In the genomic region with DNA sequence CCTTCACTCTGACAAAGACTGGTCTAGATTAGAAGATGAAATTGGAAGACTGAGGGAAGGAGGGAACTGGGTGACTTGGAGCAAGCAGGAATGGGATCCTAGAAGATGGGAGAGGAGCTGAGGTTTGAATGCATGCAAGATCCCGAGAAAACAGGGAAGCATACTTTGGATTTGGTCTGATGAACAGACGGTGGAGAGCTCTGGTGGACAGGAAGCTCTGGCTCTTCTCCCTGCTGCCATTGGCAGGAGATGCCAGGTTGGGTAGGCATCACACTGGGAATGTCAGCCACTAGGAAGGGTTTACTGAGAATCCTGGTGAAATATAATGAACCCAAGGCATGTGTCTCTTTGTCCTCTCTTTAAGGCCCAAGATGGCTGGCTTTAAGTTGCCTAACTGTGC, we compare ENCODE assay signal across 25 cellular contexts. TPM values are rescaled to one million over a fixed set of nuclear protein-coding genes. Genes with fewer than 3 reads are reported as not detected.
DNase-seq lines count a peak whose midpoint lies in the region; ATAC-seq, FAIRE-seq and TF ChIP-seq lines count a peak whose summit lies in the region.
"Had no signal": no experiment of that assay in that cellular context is flagged by ENCODE, and none has a peak within 500 bp of the region (broad histone marks: within the 10 kb centered on the region; RNA-seq: fewer than 3 reads in every experiment).

No MANE protein-coding gene starts in this region.

- no peak overlapping the region for H4K8ac ChIP-seq in H9 (replicated peaks; ENCODE audit: insufficient read length, low read depth, low read length)

- no TSS peak for BruUV-seq in HepG2 (replicated peaks; lab: Mats Ljungman, UMichigan)

- no peak overlapping the region for H4K5ac ChIP-seq in H9 (ENCODE audit: insufficient read length, low read depth, low read length)

- no peak overlapping the region for H3K4ac ChIP-seq in H9 (ENCODE audit: low read depth, low read length)

- in situ Hi-C loops in HepG2 (cut with HindIII; ENCODE audit: extremely low pct_ligation_motif_present, low pct_unique_long_range_greater_than_20kb) = no loop called here

- TF ChIP-seq CTCF in esophagus muscularis mucosa (IDR thresholded peaks at IDR 0.05) (no peak), sigmoid colon (IDR thresholded peaks at IDR 0.05) (no peak), HepG2 (CRISPR knock-in tag; IDR thresholded peaks at IDR 0.05) (no peak), H9 (conservative IDR thresholded peaks at IDR 0.05) (no peak)

- peaks cover 40 to 94% (median 91%) of the 10 kb centered on the region in 4 donors for H3K4me1 ChIP-seq in esophagus muscularis mucosa
- peaks cover 0 to 85% (median 74%) of the 10 kb centered on the region in 4 donors for H3K4me1 ChIP-seq in sigmoid colon
- no peaks in the 10 kb centered on the region for H3K4me1 ChIP-seq in HepG2 (ENCODE audit: insufficient read depth, low read length)
- no peaks in the 10 kb centered on the region for H3K4me1 ChIP-seq in H9 (ENCODE audit: insufficient read depth, low read length)
- H3K4me1 ChIP-seq: BLaER1 had no signal

- H3K23ac ChIP-seq in H9 (ENCODE audit: insufficient read length, low read depth, low read length) = no peak overlapping the region

- H2AFZ ChIP-seq in HepG2 (ENCODE audit: low read length) = no peak overlapping the region
- H2AFZ ChIP-seq in H9 (ENCODE audit: low read length) = no peak overlapping the region

- H2AK5ac ChIP-seq in H9 (ENCODE audit: insufficient read length, low read length) = no peak overlapping the region

- H3K9ac ChIP-seq in HepG2 (ENCODE audit: insufficient read depth, low read depth, low read length) (no peak overlapping the region), H9 (ENCODE audit: extremely low read depth, insufficient read length, low read length) (no peak overlapping the region)
- H3K9ac ChIP-seq: BLaER1, KMS-11 had no signal

- no peak overlapping the region for H2BK12ac ChIP-seq in H9 (ENCODE audit: insufficient read length, low read depth, low read length)

- no peak overlapping the region for H2BK5ac ChIP-seq in H9 (ENCODE audit: insufficient read length, low read length)

- H3K9me3 ChIP-seq in esophagus muscularis mucosa (no peaks in the 10 kb centered on the region), sigmoid colon (no peaks in the 10 kb centered on the region), HepG2 (ENCODE audit: low read length) (no peaks in the 10 kb centered on the region), H9 (ENCODE audit: control insufficient read depth, low read depth, low read length) (no peaks in the 10 kb centered on the region)
- H3K9me3 ChIP-seq: BLaER1, SJCRH30 had no signal

- CTCF ChIA-PET in HepG2 (lab: Yijun Ruan, JAX; ENCODE audit: low intra/inter-chr PET ratio, low total read pairs) = no interaction called here

- TF ChIP-seq EP300 in esophagus muscularis mucosa (IDR thresholded peaks at IDR 0.05) (no peak), sigmoid colon (IDR thresholded peaks at IDR 0.05) (no peak), HepG2 (IDR thresholded peaks at IDR 0.05; ENCODE audit: low read depth in 2 of 2, low read length in 2 of 2) (no peak), HepG2 (CRISPR knock-in tag; IDR thresholded peaks at IDR 0.05; ENCODE audit: borderline replicate concordance) (no peak)

- H3K27me3 ChIP-seq in esophagus muscularis mucosa = no peaks in the 10 kb centered on the region
- H3K27me3 ChIP-seq in sigmoid colon = no peaks in the 10 kb centered on the region
- H3K27me3 ChIP-seq in HepG2 (ENCODE audit: control insufficient read depth in 1 of 2, insufficient read depth in 2 of 2, low read length in 2 of 2) = peaks cover 0 to 19% of the 10 kb centered on the region in 2 experiments; a peak in 4 of 5 replicates
- H3K27me3 ChIP-seq in H9 (ENCODE audit: insufficient read depth, low read length) = no peaks in the 10 kb centered on the region; the same call in 1 of the 2 replicates
- H3K27me3 ChIP-seq: BLaER1, SJCRH30 had no signal

- H3K18ac ChIP-seq in H9 (ENCODE audit: insufficient read length, low read depth, low read length) = no peak overlapping the region

- H3K27me3 Mint-ChIP-seq in H9 (ENCODE audit: low read depth) = peaks cover 3% of the 10 kb centered on the region

- 83% methylated on average over 2 of the region's 2 CpGs for WGBS in esophagus muscularis mucosa
- 89 to 95% methylated on average over 2 of the region's 2 CpGs for WGBS in sigmoid colon, 2 donors
- 0% methylated on average over 2 of the region's 2 CpGs for WGBS in HepG2 (ENCODE audit: low lambda C conversion rate)
- WGBS in H9 (ENCODE audit: extremely low coverage, insufficient read length, low lambda C conversion rate) = no CpG with 5 or more reads among the region's 2 CpGs

- POLR2A ChIA-PET in HepG2 (lab: Yijun Ruan, JAX) = no interaction called here

- no peaks in the 10 kb centered on the region for H3K79me1 ChIP-seq in H9 (ENCODE audit: insufficient read depth, low read depth, low read length, poor library complexity, severe bottlenecking)

- H3K27ac Mint-ChIP-seq in H9 = no peak overlapping the region
- H3K27ac Mint-ChIP-seq: CD4-positive, alpha-beta T cell had no signal

- ATAC-seq in HepG2 = no peak

- no peak overlapping the region for H3K14ac ChIP-seq in H9 (ENCODE audit: insufficient read depth, low read length)

- intact Hi-C loops in esophagus muscularis mucosa (cut with DNase I) (no loop called here), sigmoid colon (cut with DNase I) (no loop called here), HepG2 (cut with micrococcal nuclease; ENCODE audit: unreplicated experiment) (no loop called here)

- DNase-seq in DMS 273 (lab: John Stamatoyannopoulos, UW; ENCODE audit: unreplicated experiment) (peak; percentile 5), DMS 273 treated with DMSO at 0.1 percent for 48 hours (lab: John Stamatoyannopoulos, UW) (no peak), esophagus muscularis mucosa (ENCODE audit: extremely low spot score) (no peak), sigmoid colon (no peak), HepG2 (ENCODE audit: low spot score) (no peak), D341Med (ENCODE audit: low spot score) (no peak), OCI-M1 (lab: John Stamatoyannopoulos, UW) (no peak), H9 (no peak)
- DNase-seq: ACHN; CD4-positive, alpha-beta T cell; COR-L47; DMS153; NCI-H1105; NCI-H1694; NCI-H2081; NCI-H2171; NCI-H345; NCI-H526; SJCRH30 had no signal

- no peak for TF ChIP-seq POLR2A in esophagus muscularis mucosa (IDR thresholded peaks at IDR 0.05; ENCODE audit: low read depth)
- TF ChIP-seq POLR2A in sigmoid colon (IDR thresholded peaks at IDR 0.05) = no peak
- no peak for TF ChIP-seq POLR2A in HepG2 (IDR thresholded peaks at IDR 0.05; ENCODE audit: insufficient read depth in 1 of 2, low read depth in 2 of 2, low read length in 2 of 2)

- peak overlapping the region; percentile 77 to 80 (median 78) for H3K27ac ChIP-seq in esophagus muscularis mucosa (replicated peaks in 1 of 4)
- peak overlapping the region; percentile 75 to 98 (median 86) for H3K27ac ChIP-seq in sigmoid colon
- H3K27ac ChIP-seq in HepG2 (ENCODE audit: extremely low read length, insufficient read depth, low read length) = no peak overlapping the region
- H3K27ac ChIP-seq in H9 (ENCODE audit: insufficient read length, low read depth, low read length) = no peak overlapping the region
- H3K27ac ChIP-seq: 22Rv1, BLaER1, KMS-11, SJCRH30 had no signal

- H3K4me1 Mint-ChIP-seq in H9 = no peaks in the 10 kb centered on the region; a peak in 1 of 4 replicates

- no peak overlapping the region for H4K91ac ChIP-seq in H9 (ENCODE audit: insufficient read length, low read depth, low read length)

- no peak for FAIRE-seq in HepG2 (lab: Jason Lieb, UNC)
- FAIRE-seq: G401.6, H1, RCC 7860 had no signal

- no peak overlapping the region for H2BK15ac ChIP-seq in H9 (ENCODE audit: low read depth, low read length)

- H4K20me1 ChIP-seq in HepG2 (ENCODE audit: insufficient read depth, low read length) = no peaks in the 10 kb centered on the region
- no peaks in the 10 kb centered on the region for H4K20me1 ChIP-seq in H9 (ENCODE audit: control insufficient read depth, insufficient read depth, insufficient read length)
- H4K20me1 ChIP-seq: BLaER1 had no signal

- no peak overlapping the region for H3K4me2 ChIP-seq in HepG2 (ENCODE audit: low read depth, low read length)
- no peak overlapping the region for H3K4me2 ChIP-seq in H9 (ENCODE audit: insufficient read depth, insufficient read length, low read length)
- H3K4me2 ChIP-seq: BLaER1, KMS-11 had no signal

- TF ChIP-seq RAD21 in HepG2 (CRISPR knock-in tag; IDR thresholded peaks at IDR 0.05) = no peak

- H3K23me2 ChIP-seq in H9 (ENCODE audit: insufficient read length, low read depth, low read length, poor library complexity, severe bottlenecking) = no peaks in the 10 kb centered on the region

- no peak overlapping the region for H3K56ac ChIP-seq in H9 (ENCODE audit: insufficient read length, low read depth, low read length)

- H3K36me3 ChIP-seq in esophagus muscularis mucosa (peaks cover 0 to 5% (median 0%) of the 10 kb centered on the region in 4 donors), sigmoid colon (no peaks in the 10 kb centered on the region), HepG2 (replicated peaks in 1 of 2; ENCODE audit: control insufficient read depth in 1 of 2, insufficient read depth in 2 of 2, low read length in 2 of 2) (no peaks in the 10 kb centered on the region)
- H3K36me3 ChIP-seq: BLaER1, SJCRH30 had no signal

- H3K4me3 Mint-ChIP-seq in H9 = no peak overlapping the region
- H3K4me3 Mint-ChIP-seq: CD4-positive, alpha-beta T cell had no signal

- H2BK20ac ChIP-seq in H9 (ENCODE audit: low read depth, low read length, poor library complexity, severe bottlenecking) = no peak overlapping the region

- H3K36me3 Mint-ChIP-seq in H9 (ENCODE audit: insufficient read depth in 1 of 3, low read depth in 3 of 3) = no peaks in the 10 kb centered on the region; a peak in 1 of 7 replicates

- no peak overlapping the region for H3T11ph ChIP-seq in H9 (ENCODE audit: low read length)

- H3K79me2 ChIP-seq in HepG2 (ENCODE audit: insufficient read depth, low read length) (no peaks in the 10 kb centered on the region), H9 (ENCODE audit: insufficient read depth, low read length) (no peaks in the 10 kb centered on the region)

- no peak overlapping the region for H2BK120ac ChIP-seq in H9 (ENCODE audit: low read depth, low read length, poor library complexity, severe bottlenecking)

- no peaks in the 10 kb centered on the region for H3K9me3 Mint-ChIP-seq in H9
- H3K9me3 Mint-ChIP-seq: CD4-positive, alpha-beta T cell had no signal

- no peak overlapping the region for H3K4me3 ChIP-seq in esophagus muscularis mucosa
- no peak overlapping the region for H3K4me3 ChIP-seq in sigmoid colon
- H3K4me3 ChIP-seq in HepG2 (replicated peaks in 1 of 3; ENCODE audit: insufficient read depth in 1 of 3, low read depth in 2 of 3, low read length in 3 of 3) = no peak overlapping the region
- H3K4me3 ChIP-seq: BLaER1, SJCRH30 had no signal

RNA-seq across cellular contexts. Expression of gene NAV2, which starts 16.5 kb away (rescaled TPM):
- 10 to 100 TPM; 21.9 to 57.0 (median 37.5) TPM for total RNA-seq in esophagus muscularis mucosa
- 10 to 100 TPM; 22.1 to 62.6 (median 38.2) TPM for total RNA-seq in sigmoid colon
- 1 to 10 TPM; 1.2 to 9.6 (median 2.3) TPM for polyA plus RNA-seq in sigmoid colon
- 9.3 and 17.8 TPM in 2 replicates for total RNA-seq in HepG2 (2016; rRNA removed; fragmentation: Illumina TruSeq; extraction: Trizol)
- total RNA-seq in HepG2 (2016; cell fraction: cytosol; rRNA removed; fragmentation: Illumina TruSeq; extraction: Trizol; ENCODE audit: low read depth) = 1.8 and 2.1 TPM in 2 replicates
- total RNA-seq in HepG2 (2016; cell fraction: insoluble cytoplasmic fraction; rRNA removed; fragmentation: Illumina TruSeq; extraction: Trizol) = 7.9 and 14.7 TPM in 2 replicates
- total RNA-seq in HepG2 (2016; cell fraction: membrane; rRNA removed; fragmentation: Illumina TruSeq; extraction: Trizol) = 4.4 and 5.0 TPM in 2 replicates
- total RNA-seq in HepG2 (2016; cell fraction: nucleus; rRNA removed; fragmentation: Illumina TruSeq; extraction: Trizol) = 16.8 and 17.5 TPM in 2 replicates
- polyA plus RNA-seq in HepG2 (2011; rRNA removed) = 31.8 and 34.6 TPM in 2 replicates
- polyA plus RNA-seq in HepG2 (2011; cell fraction: cytosol; rRNA removed) = 14.2 and 15.5 TPM in 2 replicates
- 60.9 and 76.1 TPM in 2 replicates for polyA plus RNA-seq in HepG2 (2011; cell fraction: nucleus; rRNA removed)
- polyA plus RNA-seq in HepG2 (2012) = 17.0 and 25.6 TPM in 2 replicates
- 0.25 and 0.33 TPM in 2 replicates for polyA plus RNA-seq in HepG2 (2016; cell fraction: cytosol; fragmentation: Illumina TruSeq; extraction: Trizol; ENCODE audit: low read depth)
- polyA plus RNA-seq in HepG2 (2016; cell fraction: insoluble cytoplasmic fraction; fragmentation: Illumina TruSeq; extraction: Trizol; ENCODE audit: low read depth) = 6.9 and 9.3 TPM in 2 replicates
- 0.58 TPM in 2 replicates for polyA plus RNA-seq in HepG2 (2016; cell fraction: membrane; fragmentation: Illumina TruSeq; extraction: Trizol; ENCODE audit: low read depth)
- 14.5 and 14.6 TPM in 2 replicates for polyA plus RNA-seq in HepG2 (2016; cell fraction: nucleus; fragmentation: Illumina TruSeq; extraction: Trizol; ENCODE audit: insufficient read depth, low read depth)
- polyA minus RNA-seq in HepG2 (2011; rRNA and poly(A)+ RNA removed; ENCODE audit: low replicate concordance) = 11.5 and 103 TPM in 2 replicates
- polyA minus RNA-seq in HepG2 (2011; cell fraction: cytosol; rRNA and poly(A)+ RNA removed) = 39.2 and 39.5 TPM in 2 replicates
- 90.6 and 99.7 TPM in 2 replicates for polyA minus RNA-seq in HepG2 (2011; cell fraction: nucleus; rRNA and poly(A)+ RNA removed)
- 41.0 and 46.3 TPM in 2 replicates for total RNA-seq in H9 (2021)

Comparison
In these comparisons a context has a peak if more than half of its experiments do, and no peak if none do; other contexts are left out.
1. H3K27ac ChIP-seq: peak in esophagus muscularis mucosa (4 of 4) and sigmoid colon (4 of 4); none in HepG2 (single experiment) and H9 (single experiment).